Comparison of ENCODE assay signal across 1 cellular context in genomic region chr9:5146241-5146640, GRCh38.
TF ChIP-seq lines count a peak whose summit lies in the region.

No MANE protein-coding gene starts in this region.

TF ChIP-seq in WTC11, 78 proteins besides CTCF, POLR2A, EP300 and RAD21:
- TF ChIP-seq ZNF532 (CRISPR knock-in tag; IDR thresholded peaks at IDR 0.05; ENCODE audit: borderline replicate concordance) (no peak), FOXJ3 (CRISPR knock-in tag; IDR thresholded peaks at IDR 0.05; ENCODE audit: borderline replicate concordance) (no peak), ELF4 (CRISPR knock-in tag; IDR thresholded peaks at IDR 0.05; ENCODE audit: low read depth) (no peak), NFE2L1 (CRISPR knock-in tag; IDR thresholded peaks at IDR 0.05) (no peak), ZNF671 (CRISPR knock-in tag; IDR thresholded peaks at IDR 0.05) (no peak), ZNF416 (CRISPR knock-in tag; IDR thresholded peaks at IDR 0.05) (no peak), ATF1 (CRISPR knock-in tag; IDR thresholded peaks at IDR 0.05) (no peak), MXD4 (CRISPR knock-in tag; IDR thresholded peaks at IDR 0.05; ENCODE audit: borderline replicate concordance) (no peak), HMGXB4 (CRISPR knock-in tag; IDR thresholded peaks at IDR 0.05) (no peak), STAT6 (CRISPR knock-in tag; conservative IDR thresholded peaks at IDR 0.05; ENCODE audit: low read depth) (no peak), HMGA2 (CRISPR knock-in tag; IDR thresholded peaks at IDR 0.05) (no peak), SOX15 (CRISPR knock-in tag; IDR thresholded peaks at IDR 0.05) (no peak), PRRX2 (CRISPR knock-in tag; IDR thresholded peaks at IDR 0.05) (no peak), CREM (CRISPR knock-in tag; IDR thresholded peaks at IDR 0.05) (no peak), SMAD3 (CRISPR knock-in tag; IDR thresholded peaks at IDR 0.05; ENCODE audit: borderline replicate concordance) (no peak), ZSCAN18 (CRISPR knock-in tag; IDR thresholded peaks at IDR 0.05) (no peak), ZMAT4 (CRISPR knock-in tag; IDR thresholded peaks at IDR 0.05) (no peak), E2F1 (CRISPR knock-in tag; IDR thresholded peaks at IDR 0.05) (no peak), GABPB1 (CRISPR knock-in tag; IDR thresholded peaks at IDR 0.05) (no peak), CBFB (CRISPR knock-in tag; IDR thresholded peaks at IDR 0.05; ENCODE audit: low read depth) (no peak)
